Comparison of ENCODE assay signal across 9 cellular contexts in the genomic region with DNA sequence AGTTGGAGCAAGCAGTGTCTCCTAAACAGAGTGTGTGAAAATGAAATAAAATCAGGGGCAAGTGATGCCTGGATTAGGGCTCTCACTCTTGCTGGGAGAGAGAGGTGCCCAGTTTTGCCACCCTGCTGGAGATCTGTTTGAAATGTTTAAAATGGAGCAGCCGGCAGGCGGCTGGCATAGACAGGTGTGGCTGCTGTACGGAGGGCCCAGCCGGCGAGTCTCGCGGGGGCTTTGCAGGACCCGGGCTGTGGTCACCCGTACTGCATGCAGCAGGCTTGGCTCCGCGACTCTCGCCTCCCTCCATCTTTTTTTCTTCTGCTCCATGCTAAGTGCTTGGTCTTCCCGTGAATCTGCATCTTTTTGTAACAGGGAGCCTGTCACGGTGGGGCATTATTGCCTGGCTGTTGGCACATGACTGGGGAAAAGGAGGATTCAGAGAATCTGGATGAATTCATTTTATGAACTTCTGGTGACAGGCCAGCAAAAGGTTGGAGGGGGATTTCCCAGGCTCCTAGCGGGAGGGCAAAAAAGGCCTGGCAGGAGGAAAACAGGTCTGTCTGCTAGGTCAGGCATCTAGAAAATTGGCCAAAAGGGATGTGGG. TPM values are rescaled to one million over a fixed set of nuclear protein-coding genes. Genes with fewer than 3 reads are reported as not detected.
DNase-seq lines count a peak whose midpoint lies in the region; ATAC-seq lines count a peak whose summit lies in the region.
"Had no signal": no experiment of that assay in that cellular context is flagged by ENCODE, and none has a peak within 500 bp of the region (broad histone marks: within the 10 kb centered on the region; RNA-seq: fewer than 3 reads in every experiment).

No MANE protein-coding gene starts in this region.

- intact Hi-C loops in posterior vena cava (cut with DNase I): loop anchor here in 1 of 2 donors (10.0 kb wide), 1 partner anchor 64 kb away; no protein-coding TSS in a partner anchor

- ATAC-seq in activated T-helper 17 cell treated with anti-CD3 and anti-CD28 coated beads, Interleukin-2, amount 50 U/mL, for 72 hours (replicated peaks): no peak

- no peaks in the 10 kb centered on the region for H3K9me3 Mint-ChIP-seq in activated naive CD4-positive, alpha-beta T cell treated with anti-CD3 and anti-CD28 coated beads, Interleukin-2, amount 50 U/mL, for 24 hours
- no peaks in the 10 kb centered on the region for H3K9me3 Mint-ChIP-seq in activated T-helper 17 cell treated with anti-CD3 and anti-CD28 coated beads, Interleukin-2, amount 50 U/mL, for 72 hours

- H3K27me3 ChIP-seq in iPS DF 6.9 (ENCODE audit: control insufficient read depth, insufficient read depth, low read length) (no peaks in the 10 kb centered on the region; the same call in 1 of the 2 replicates), skeletal muscle satellite cell (ENCODE audit: control insufficient read depth, insufficient read depth, low read length) (peaks cover 6% of the 10 kb centered on the region)

- no peaks in the 10 kb centered on the region for H3K36me3 Mint-ChIP-seq in activated naive CD4-positive, alpha-beta T cell treated with anti-CD3 and anti-CD28 coated beads, Interleukin-2, amount 50 U/mL, for 24 hours
- peaks cover 52% of the 10 kb centered on the region for H3K36me3 Mint-ChIP-seq in activated T-helper 17 cell treated with anti-CD3 and anti-CD28 coated beads, Interleukin-2, amount 50 U/mL, for 72 hours (ENCODE audit: low read depth)

- H3K4me2 ChIP-seq in skeletal muscle satellite cell (ENCODE audit: low read length): peak overlapping the region; percentile 92

- no peak overlapping the region for H3K27ac ChIP-seq in iPS DF 6.9 (ENCODE audit: low read length)
- H3K27ac ChIP-seq: epithelial cell of prostate had no signal

- DNase-seq in activated naive CD4-positive, alpha-beta T cell treated with anti-CD3 and anti-CD28 coated beads, Interleukin-2, amount 50 U/mL, for 16 hours: no peak
- no peak for DNase-seq in iPS DF 6.9 (ENCODE audit: low read depth, low spot score)
- no peak for DNase-seq in NCI-H1930 (lab: John Stamatoyannopoulos, UW)
- no peak for DNase-seq in posterior vena cava (ENCODE audit: low spot score)
- DNase-seq in NCI-H69 (lab: John Stamatoyannopoulos, UW): no peak

- peak overlapping the region; percentile 86 for H3K9ac ChIP-seq in skeletal muscle satellite cell (ENCODE audit: low read depth, low read length)

- no peaks in the 10 kb centered on the region for H3K9me3 ChIP-seq in iPS DF 6.9 (ENCODE audit: control insufficient read depth, insufficient read depth, low read length)
- no peaks in the 10 kb centered on the region for H3K9me3 ChIP-seq in skeletal muscle satellite cell (replicated peaks; ENCODE audit: low read length)

- H3K4me1 ChIP-seq in iPS DF 6.9 (ENCODE audit: control insufficient read depth, insufficient read depth, low read length) (peaks cover 4% of the 10 kb centered on the region; the same call in 1 of the 2 replicates), skeletal muscle satellite cell (ENCODE audit: control insufficient read depth, insufficient read depth, low read length) (peaks cover 18% of the 10 kb centered on the region)

- H3K4me1 Mint-ChIP-seq in activated naive CD4-positive, alpha-beta T cell treated with anti-CD3 and anti-CD28 coated beads, Interleukin-2, amount 50 U/mL, for 24 hours: peaks cover 10% of the 10 kb centered on the region
- H3K4me1 Mint-ChIP-seq in activated T-helper 17 cell treated with anti-CD3 and anti-CD28 coated beads, Interleukin-2, amount 50 U/mL, for 72 hours: peaks cover 36% of the 10 kb centered on the region

- peak overlapping the region; percentile 31 for H3K27ac Mint-ChIP-seq in activated naive CD4-positive, alpha-beta T cell treated with anti-CD3 and anti-CD28 coated beads, Interleukin-2, amount 50 U/mL, for 24 hours
- peak overlapping the region; percentile 83 for H3K27ac Mint-ChIP-seq in activated T-helper 17 cell treated with anti-CD3 and anti-CD28 coated beads, Interleukin-2, amount 50 U/mL, for 72 hours

- WGBS in iPS DF 6.9 (ENCODE audit: insufficient coverage, insufficient read length): no CpG with 5 or more reads among the region's 15 CpGs

- H3K4me3 Mint-ChIP-seq in activated naive CD4-positive, alpha-beta T cell treated with anti-CD3 and anti-CD28 coated beads, Interleukin-2, amount 50 U/mL, for 24 hours: peak overlapping the region; percentile 82
- peak overlapping the region; percentile 95 for H3K4me3 Mint-ChIP-seq in activated T-helper 17 cell treated with anti-CD3 and anti-CD28 coated beads, Interleukin-2, amount 50 U/mL, for 72 hours

- peak overlapping the region; percentile 77; the same call in 1 of the 2 replicates for H3K4me3 ChIP-seq in iPS DF 6.9 (ENCODE audit: low read length)
- H3K4me3 ChIP-seq in skeletal muscle satellite cell (ENCODE audit: low read length): peak overlapping the region; percentile 73

- peaks cover 2% of the 10 kb centered on the region for H3K27me3 Mint-ChIP-seq in activated naive CD4-positive, alpha-beta T cell treated with anti-CD3 and anti-CD28 coated beads, Interleukin-2, amount 50 U/mL, for 24 hours
- H3K27me3 Mint-ChIP-seq in activated T-helper 17 cell treated with anti-CD3 and anti-CD28 coated beads, Interleukin-2, amount 50 U/mL, for 72 hours: no peaks in the 10 kb centered on the region

- H3K36me3 ChIP-seq in iPS DF 6.9 (ENCODE audit: control insufficient read depth, insufficient read depth, low read length): no peaks in the 10 kb centered on the region
- H3K36me3 ChIP-seq in skeletal muscle satellite cell (ENCODE audit: insufficient read depth, low read length): peaks cover 7% of the 10 kb centered on the region

RNA-seq across cellular contexts. Expression of gene ZNRF1, which starts 1.8 kb away (rescaled TPM):
- 10 to 100 TPM; 58.2 to 88.4 TPM for total RNA-seq in activated T-helper 17 cell treated with anti-CD3 and anti-CD28 coated beads, Interleukin-2, amount 50 U/mL, for 72 hours
- 14.4 and 19.5 TPM in 2 replicates for total RNA-seq in skeletal muscle satellite cell (2012; rRNA removed)
- 10 to 100 TPM; 15.4 to 23.5 TPM for total RNA-seq in posterior vena cava

RNA-seq across cellular contexts. Expression of gene WDR59, which starts 15.7 kb away (rescaled TPM):
- total RNA-seq in activated T-helper 17 cell treated with anti-CD3 and anti-CD28 coated beads, Interleukin-2, amount 50 U/mL, for 72 hours: 100 to 1,000 TPM; 107 to 154 TPM
- total RNA-seq in skeletal muscle satellite cell (2012; rRNA removed): 10.9 and 15.5 TPM in 2 replicates
- total RNA-seq in posterior vena cava: 10 to 100 TPM; 32.4 to 32.8 TPM
